Comparison of ENCODE assay signal across 22 cellular contexts in genomic region chr3:105846809-105847208, GRCh38. TPM values are rescaled to one million over a fixed set of nuclear protein-coding genes. Genes with fewer than 3 reads are reported as not detected.
DNase-seq lines count a peak whose midpoint lies in the region; ATAC-seq, FAIRE-seq and TF ChIP-seq lines count a peak whose summit lies in the region.
"Had no signal": no experiment of that assay in that cellular context is flagged by ENCODE, and none has a peak within 500 bp of the region (broad histone marks: within the 10 kb centered on the region; RNA-seq: fewer than 3 reads in every experiment).

No MANE protein-coding gene starts in this region.

- BruUV-seq in OCI-LY7 (replicated peaks; lab: Mats Ljungman, UMichigan) (no TSS peak), GM12878 (replicated peaks; lab: Mats Ljungman, UMichigan) (no TSS peak)

- peak overlapping the region; percentile 41 for H3K4me2 ChIP-seq in OCI-LY7 (ENCODE audit: low read length)
- H3K4me2 ChIP-seq in GM12878 (ENCODE audit: control insufficient read depth, insufficient read depth), result no peak overlapping the region
- H3K4me2 ChIP-seq in osteoblast (ENCODE audit: insufficient read depth, low read length), result no peak overlapping the region

- H3K9ac ChIP-seq in GM12878 (ENCODE audit: control insufficient read depth, insufficient read depth, low read length), result no peak overlapping the region

- in situ Hi-C loops in GM12878 (cut with MboI), result no loop called here

- TF ChIP-seq CTCF in left ventricle myocardium inferior (IDR thresholded peaks at IDR 0.05; ENCODE audit: borderline replicate concordance) (no peak), OCI-LY7 (conservative IDR thresholded peaks at IDR 0.05; ENCODE audit: low read length) (no peak), GM12878 (IDR thresholded peaks at IDR 0.05 in 2 of 3, conservative IDR thresholded peaks at IDR 0.05 in 1 of 3; ENCODE audit: control insufficient read depth in 2 of 3, extremely low read depth in 1 of 3, insufficient read depth in 1 of 3, low read depth in 3 of 3, low read length in 3 of 3) (no peak), osteoblast (IDR thresholded peaks at IDR 0.05; ENCODE audit: extremely low read depth, low read depth, low read length) (no peak), GM20000 (IDR thresholded peaks at IDR 0.05; ENCODE audit: extremely low read depth, missing control alignments) (no peak)

- no peaks in the 10 kb centered on the region for H3K9me3 ChIP-seq in left ventricle myocardium inferior (replicated peaks)
- H3K9me3 ChIP-seq in OCI-LY7 (ENCODE audit: low read length), result peaks cover 9% of the 10 kb centered on the region; the same call in 1 of the 2 replicates
- H3K9me3 ChIP-seq in GM12878 (replicated peaks; ENCODE audit: control insufficient read depth, insufficient read depth, low read length), result no peaks in the 10 kb centered on the region; the same call in 2 of the 3 replicates
- no peaks in the 10 kb centered on the region for H3K9me3 ChIP-seq in osteoblast (ENCODE audit: low read depth, low read length)
- H3K9me3 ChIP-seq: ascending aorta, left lung, neutrophil had no signal

- peak overlapping the region; percentile 77 for H3K27ac ChIP-seq in left ventricle myocardium inferior (replicated peaks)
- H3K27ac ChIP-seq in OCI-LY7 (ENCODE audit: low read depth, low read length, poor library complexity, severe bottlenecking), result no peak overlapping the region
- H3K27ac ChIP-seq in GM12878 (ENCODE audit: control insufficient read depth, insufficient read depth), result no peak overlapping the region
- peak overlapping the region; percentile 6 for H3K27ac ChIP-seq in osteoblast (ENCODE audit: low read depth, low read length)
- H3K27ac ChIP-seq: ascending aorta, neutrophil had no signal

- WGBS in GM12878 (ENCODE audit: insufficient coverage, insufficient replicate concordance, low lambda C conversion rate, missing lambda C conversion rate), result 100% methylated on average over 1 of the region's 1 CpG

- H3K36me3 ChIP-seq in left ventricle myocardium inferior (peaks cover 20% of the 10 kb centered on the region), OCI-LY7 (ENCODE audit: insufficient read depth, low read length) (peaks cover 35% of the 10 kb centered on the region), GM12878 (ENCODE audit: control insufficient read depth in 2 of 2, insufficient read depth in 2 of 2, low read length in 1 of 2) (peaks cover 2 to 21% of the 10 kb centered on the region in 2 experiments; a peak in 3 of 4 replicates), osteoblast (ENCODE audit: insufficient read depth, low read length) (peaks cover 64% of the 10 kb centered on the region)
- H3K36me3 ChIP-seq: ascending aorta, left lung, neutrophil had no signal

- CTCF ChIA-PET in OCI-LY7 (lab: Charles Lee; ENCODE audit: unreplicated experiment), result no interaction called here
- CTCF ChIA-PET in GM12878 (lab: Yijun Ruan, JAX), result interaction anchor here (0.7 to 1.2 kb wide), 4 partner anchors 45 to 763 kb away, joined by 3 to 4 read pairs (median 4); no protein-coding TSS in a partner anchor

- POLR2A ChIA-PET in OCI-LY7 (lab: Charles Lee), result interaction anchor here (0.6 to 2.8 kb wide), 3 partner anchors 10 to 53 kb away, joined by 3 to 19 read pairs (median 3); no protein-coding TSS in a partner anchor
- POLR2A ChIA-PET in GM12878 (lab: Charles Lee), result interaction anchor here (0.9 to 1.2 kb wide), 2 partner anchors 8 to 17 kb away, joined by 3 to 4 read pairs; no protein-coding TSS in a partner anchor

- H2AFZ ChIP-seq in OCI-LY7 (ENCODE audit: low read length) (peak overlapping the region; percentile 28; the same call in 1 of the 2 replicates), GM12878 (ENCODE audit: control insufficient read depth, low read depth, low read length) (no peak overlapping the region), osteoblast (ENCODE audit: low read length) (no peak overlapping the region)

- no peak for TF ChIP-seq POLR2A in GM12878 (IDR thresholded peaks at IDR 0.05; ENCODE audit: low read depth, low read length)

- H4K20me1 ChIP-seq in OCI-LY7 (ENCODE audit: insufficient read depth, low read length), result no peaks in the 10 kb centered on the region
- H4K20me1 ChIP-seq in GM12878 (ENCODE audit: control insufficient read depth, insufficient read depth), result no peaks in the 10 kb centered on the region
- no peaks in the 10 kb centered on the region for H4K20me1 ChIP-seq in osteoblast (ENCODE audit: insufficient read depth, low read length)

- no peak overlapping the region for H3K4me3 ChIP-seq in left ventricle myocardium inferior
- no peak overlapping the region for H3K4me3 ChIP-seq in OCI-LY7 (ENCODE audit: low read depth, low read length, poor library complexity, severe bottlenecking)
- no peak overlapping the region for H3K4me3 ChIP-seq in GM12878
- H3K4me3 ChIP-seq in osteoblast (ENCODE audit: insufficient read depth, low read length), result no peak overlapping the region
- H3K4me3 ChIP-seq: ascending aorta, left lung had no signal

- TF ChIP-seq EP300 in GM12878 (IDR thresholded peaks at IDR 0.05; ENCODE audit: borderline replicate concordance in 1 of 2, control insufficient read depth in 1 of 2, low read depth in 2 of 2, low read length in 2 of 2), result no peak

- no peak for DNase-seq in left ventricle myocardium inferior
- DNase-seq in cardiac septum (ENCODE audit: low spot score), result no peak
- DNase-seq in OCI-LY7 (ENCODE audit: low spot score), result no peak
- no peak for DNase-seq in GM12878 (ENCODE audit: low read depth, low spot score)
- no peak for DNase-seq in osteoblast (ENCODE audit: insufficient read length, low spot score, missing footprints)
- no peak for DNase-seq in NOMO-1 treated with dmso at 0.1 percent for 144 hours (lab: John Stamatoyannopoulos, UW; ENCODE audit: unreplicated experiment)
- DNase-seq in GM03348 (ENCODE audit: low spot score), result no peak
- no peak for DNase-seq in GM20000 (ENCODE audit: low spot score)
- DNase-seq: activated gamma-delta T cell treated with Interleukin-2 at 50 U/mL for 16 hours, AML-193, DMS79, glutamatergic neuron, left lung, NCI-H1048, NCI-H2029, NCI-H226, NCI-H82, retina, substantia nigra had no signal

- H3K4me1 ChIP-seq in left ventricle myocardium inferior, result peaks cover 99% of the 10 kb centered on the region
- H3K4me1 ChIP-seq in OCI-LY7 (ENCODE audit: insufficient read depth, low read length, poor library complexity, severe bottlenecking), result peaks cover 27% of the 10 kb centered on the region
- H3K4me1 ChIP-seq in GM12878 (ENCODE audit: control insufficient read depth, insufficient read depth, low read length), result no peaks in the 10 kb centered on the region
- peaks cover 24% of the 10 kb centered on the region for H3K4me1 ChIP-seq in osteoblast (ENCODE audit: insufficient read depth, low read length)

- H3K9me2 ChIP-seq in OCI-LY7 (ENCODE audit: insufficient read depth, low read length), result no peaks in the 10 kb centered on the region

- intact Hi-C loops in left ventricle myocardium inferior (cut with micrococcal nuclease), result no loop called here
- intact Hi-C loops in cardiac septum (cut with DNase I), result no loop called here
- intact Hi-C loops in OCI-LY7 (cut with micrococcal nuclease; ENCODE audit: unreplicated experiment), result no loop called here
- intact Hi-C loops in GM12878 (cut with micrococcal nuclease; ENCODE audit: unreplicated experiment), result no loop called here

- RAD21 ChIA-PET in GM12878 (lab: Charles Lee; ENCODE audit: unreplicated experiment), result interaction anchor here (0.6 to 3.5 kb wide), 3 partner anchors 10 to 160 kb away, joined by 3 to 31 read pairs (median 3); no protein-coding TSS in a partner anchor

- no peak for FAIRE-seq in GM12878 (lab: Jason Lieb, UNC)
- FAIRE-seq: HTR-8/SVneo had no signal

- no peak for ATAC-seq in GM12878

- H3K27me3 ChIP-seq in left ventricle myocardium inferior (ENCODE audit: low read depth) (no peaks in the 10 kb centered on the region), GM12878 (replicated peaks in 1 of 2; ENCODE audit: control insufficient read depth in 2 of 2, insufficient read depth in 2 of 2, low read length in 1 of 2) (no peaks in the 10 kb centered on the region), osteoblast (ENCODE audit: insufficient read depth, low read length) (no peaks in the 10 kb centered on the region)
- H3K27me3 ChIP-seq: ascending aorta, left lung, neutrophil had no signal

- no peaks in the 10 kb centered on the region for H3K79me2 ChIP-seq in OCI-LY7 (ENCODE audit: insufficient read depth, low read depth, low read length)
- peaks cover 7% of the 10 kb centered on the region for H3K79me2 ChIP-seq in GM12878 (ENCODE audit: control insufficient read depth, insufficient read depth, low read length)
- peaks cover 92% of the 10 kb centered on the region for H3K79me2 ChIP-seq in osteoblast (ENCODE audit: insufficient read depth, low read length)

- TF ChIP-seq RAD21 in GM12878 (IDR thresholded peaks at IDR 0.05; ENCODE audit: insufficient read depth, low read depth, low read length), result no peak

- SMC1A ChIA-PET in GM12878 (lab: Charles Lee; ENCODE audit: uncharacterized antibody, unreplicated experiment), result interaction anchor here (0.8 to 3.4 kb wide), 7 partner anchors 9 to 117 kb away, joined by 3 to 28 read pairs (median 3); no protein-coding TSS in a partner anchor

TF ChIP-seq in GM12878, 131 proteins besides CTCF, POLR2A, EP300 and RAD21 (continues in another document):
- TF ChIP-seq ZNF24 (IDR thresholded peaks at IDR 0.05) (no peak), TCF12 (IDR thresholded peaks at IDR 0.05; ENCODE audit: low read depth, low read length) (no peak), NFIC (IDR thresholded peaks at IDR 0.05; ENCODE audit: low read depth, low read length) (no peak), PAX5 (IDR thresholded peaks at IDR 0.05; ENCODE audit: borderline replicate concordance, low read depth, low read length) (no peak)

RNA-seq across cellular contexts. Expression of gene CBLB, which starts 22.0 kb away (rescaled TPM):
- total RNA-seq in left ventricle myocardium inferior (46.7 TPM), cardiac septum (38.6 TPM), OCI-LY7 (2022) (38.5 and 51.6 TPM in 2 replicates), GM12878 (2014; rRNA removed) (27.3 and 28.9 TPM in 2 replicates), GM12878 (2014; rRNA removed; fragmentation: Illumina TruSeq; extraction: Trizol) (40.5 and 45.0 TPM in 2 replicates), GM12878 (2021) (56.4 and 57.6 TPM in 2 replicates), osteoblast (108 and 128 TPM in 2 replicates)
- total RNA-seq in OCI-LY7 (2014; rRNA removed; shearing (Covaris generic)), result 24.5 and 57.7 TPM in 2 replicates
- 1,014 and 1,112 TPM in 2 replicates for total RNA-seq in GM12878 (2013; cell fraction: nucleolus; rRNA removed)
- polyA plus RNA-seq in GM12878 (2011; ENCODE audit: low read depth), result 23.4 TPM
- polyA plus RNA-seq in GM12878 (2011; rRNA removed) (107 and 119 TPM in 2 replicates), GM12878 (2014; fragmentation: Illumina TruSeq; extraction: Trizol) (46.3 and 51.7 TPM in 2 replicates), GM12878 (2014; fragmentation: Nextera tagmentation; extraction: Ambion mirVana) (10 to 100 TPM; 17.2 to 17.6 TPM), GM12878 (2014; rRNA removed) (30.4 and 30.8 TPM in 2 replicates), GM12878 (2016; fragmentation: Nextera tagmentation; extraction: Ambion mirVana) (10 to 100 TPM; 43.4 to 47.4 TPM)
- 49.4 and 66.2 TPM in 2 replicates for polyA plus RNA-seq in GM12878 (2011; cell fraction: cytosol; rRNA removed)
- 101 and 108 TPM in 2 replicates for polyA plus RNA-seq in GM12878 (2011; cell fraction: nucleus; rRNA removed)
- polyA plus RNA-seq in GM12878 (2012), result 36.8 and 37.8 TPM in 2 replicates
- 146 and 149 TPM in 2 replicates for polyA minus RNA-seq in GM12878 (2011; rRNA and poly(A)+ RNA removed)
- 29.0 and 34.4 TPM in 2 replicates for polyA minus RNA-seq in GM12878 (2011; cell fraction: cytosol; rRNA and poly(A)+ RNA removed)
- 262 and 381 TPM in 2 replicates for polyA minus RNA-seq in GM12878 (2011; cell fraction: nucleus; rRNA and poly(A)+ RNA removed)

Comparison
In these comparisons a context has a peak if more than half of its experiments do, and no peak if none do; other contexts are left out.
1. H3K27ac ChIP-seq: peak in left ventricle myocardium inferior (single experiment) and osteoblast (single experiment); none in OCI-LY7 (single experiment) and GM12878 (single experiment).